Comparison of ENCODE assay signal across 8 cellular contexts in genomic region chr17:49362723-49363117, GRCh38. TPM values are rescaled to one million over a fixed set of nuclear protein-coding genes. Genes with fewer than 3 reads are reported as not detected.
DNase-seq lines count a peak whose midpoint lies in the region; ATAC-seq and FAIRE-seq lines count a peak whose summit lies in the region.

No MANE protein-coding gene starts in this region.

- H3K9me3 ChIP-seq in SK-N-MC (ENCODE audit: low read depth, low read length) (no peaks in the 10 kb centered on the region), skeletal muscle tissue (ENCODE audit: control insufficient read depth in 3 of 3, low read length in 3 of 3) (no peaks in the 10 kb centered on the region)

- peak overlapping the region; percentile 77 for H3K4me3 ChIP-seq in SK-N-MC
- H3K4me3 ChIP-seq in skeletal muscle tissue (ENCODE audit: low read length in 3 of 3), result peak overlapping the region; percentile 65 to 90 (median 68)

- H3K9ac ChIP-seq in SK-N-MC (ENCODE audit: insufficient read length), result no peak overlapping the region
- peak overlapping the region; percentile 53 to 64 (median 63) for H3K9ac ChIP-seq in skeletal muscle tissue (ENCODE audit: low read depth in 1 of 3, low read length in 3 of 3)

- DNase-seq in SK-N-MC (ENCODE audit: low read depth, low spot score) (no peak), germinal center (ENCODE audit: low spot score) (peak; percentile 10), NCI-H2171 treated with DMSO at 0.1 percent for 48 hours (lab: John Stamatoyannopoulos, UW) (no peak), HTR-8/SVneo (ENCODE audit: insufficient read length, low spot score) (no peak), mesenteric fat pad (ENCODE audit: low spot score) (no peak)

- FAIRE-seq in HTR-8/SVneo (lab: Jason Lieb, UNC), result no peak

- H3K36me3 ChIP-seq in SK-N-MC (ENCODE audit: insufficient read depth, low read length) (no peaks in the 10 kb centered on the region), skeletal muscle tissue (ENCODE audit: control insufficient read depth in 3 of 3, insufficient read depth in 3 of 3, low read length in 3 of 3) (no peaks in the 10 kb centered on the region)

- H3K4me1 ChIP-seq in skeletal muscle tissue (ENCODE audit: control insufficient read depth in 3 of 3, insufficient read depth in 3 of 3, low read length in 3 of 3), result peaks cover 20 to 31% (median 25%) of the 10 kb centered on the region in 3 donors

- peak overlapping the region; percentile 60 for H3K27ac ChIP-seq in SK-N-MC
- peak overlapping the region; percentile 65 for H3K27ac ChIP-seq in skeletal muscle tissue (ENCODE audit: low read depth, low read length)

- peak; percentile 13 for ATAC-seq in GM18907 (IDR thresholded peaks at IDR 0.05; ENCODE audit: unreplicated experiment)
- ATAC-seq in GM21529 (IDR thresholded peaks at IDR 0.05; ENCODE audit: unreplicated experiment), result no peak

- no peaks in the 10 kb centered on the region for H3K27me3 ChIP-seq in skeletal muscle tissue (ENCODE audit: control insufficient read depth in 3 of 3, insufficient read depth in 3 of 3, low read length in 3 of 3)

RNA-seq across cellular contexts. Expression of gene ZNF652, which starts 0.7 kb away (rescaled TPM):
- 26.6 TPM for total RNA-seq in skeletal muscle tissue
- 41.8 TPM for total RNA-seq in mesenteric fat pad

RNA-seq across cellular contexts. Expression of gene PHB1, which starts 52.0 kb away (rescaled TPM):
- total RNA-seq in skeletal muscle tissue (105 TPM), mesenteric fat pad (158 TPM)
